In genomic region chr11:83521647-83522596, GRCh38 we compare ENCODE assay signal across 10 cellular contexts.
DNase-seq lines count a peak whose midpoint lies in the region; ATAC-seq and TF ChIP-seq lines count a peak whose summit lies in the region.
"Had no signal": no experiment of that assay in that cellular context is flagged by ENCODE, and none has a peak within 500 bp of the region (broad histone marks: within the 10 kb centered on the region; RNA-seq: fewer than 3 reads in every experiment).

No MANE protein-coding gene starts in this region.

- H3K27ac ChIP-seq in liver (ENCODE audit: low read depth in 1 of 2, low read length in 2 of 2) = no peak overlapping the region

- H3K9me3 Mint-ChIP-seq in activated naive CD8-positive, alpha-beta T cell treated with anti-CD3 and anti-CD28 coated beads, Interleukin-2, amount 50 U/mL, for 24 hours = peaks cover 12% of the 10 kb centered on the region
- peaks cover 0 to 2% of the 10 kb centered on the region in 2 donors for H3K9me3 Mint-ChIP-seq in effector memory CD8-positive, alpha-beta T cell

- H3K36me3 ChIP-seq in liver (ENCODE audit: control insufficient read depth in 4 of 4, insufficient read depth in 3 of 4, low read depth in 1 of 4, low read length in 3 of 4) (no peaks in the 10 kb centered on the region), mucosa of descending colon (ENCODE audit: low read depth) (no peaks in the 10 kb centered on the region)

- no peaks in the 10 kb centered on the region for H3K4me1 Mint-ChIP-seq in activated naive CD8-positive, alpha-beta T cell treated with anti-CD3 and anti-CD28 coated beads, Interleukin-2, amount 50 U/mL, for 24 hours
- no peaks in the 10 kb centered on the region for H3K4me1 Mint-ChIP-seq in effector memory CD8-positive, alpha-beta T cell (ENCODE audit: low read depth in 2 of 2)
- H3K4me1 Mint-ChIP-seq: activated T-helper 17 cell treated with anti-CD3 and anti-CD28 coated beads, Interleukin-2, amount 50 U/mL, for 72 hours had no signal

- peaks cover 0 to 10% (median 0%) of the 10 kb centered on the region in 4 donors for H3K4me1 ChIP-seq in liver (ENCODE audit: control insufficient read depth in 4 of 4, insufficient read depth in 4 of 4, low read length in 3 of 4)
- H3K4me1 ChIP-seq in mucosa of descending colon (ENCODE audit: low read depth) = no peaks in the 10 kb centered on the region

- H3K27me3 Mint-ChIP-seq in activated naive CD8-positive, alpha-beta T cell treated with anti-CD3 and anti-CD28 coated beads, Interleukin-2, amount 50 U/mL, for 24 hours = no peaks in the 10 kb centered on the region
- no peaks in the 10 kb centered on the region for H3K27me3 Mint-ChIP-seq in effector memory CD8-positive, alpha-beta T cell

- H3K27ac Mint-ChIP-seq in activated naive CD8-positive, alpha-beta T cell treated with anti-CD3 and anti-CD28 coated beads, Interleukin-2, amount 50 U/mL, for 24 hours = no peak overlapping the region
- no peak overlapping the region for H3K27ac Mint-ChIP-seq in effector memory CD8-positive, alpha-beta T cell
- H3K27ac Mint-ChIP-seq: activated T-helper 17 cell treated with anti-CD3 and anti-CD28 coated beads, Interleukin-2, amount 50 U/mL, for 72 hours had no signal

- TF ChIP-seq CTCF in liver (IDR thresholded peaks at IDR 0.05; ENCODE audit: low read depth, low read length, missing input control) (no peak), mucosa of descending colon (IDR thresholded peaks at IDR 0.05) (no peak)

- peak; percentile 25 to 65 for TF ChIP-seq RAD21 in liver (IDR thresholded peaks at IDR 0.05)

- intact Hi-C loops in mucosa of descending colon (cut with DNase I, micrococcal nuclease) = no loop called here

- WGBS in liver = 82% methylated on average over 8 of the region's 8 CpGs

- H3K4me3 Mint-ChIP-seq in activated naive CD8-positive, alpha-beta T cell treated with anti-CD3 and anti-CD28 coated beads, Interleukin-2, amount 50 U/mL, for 24 hours = no peak overlapping the region
- H3K4me3 Mint-ChIP-seq in effector memory CD8-positive, alpha-beta T cell = no peak overlapping the region
- H3K4me3 Mint-ChIP-seq: activated T-helper 17 cell treated with anti-CD3 and anti-CD28 coated beads, Interleukin-2, amount 50 U/mL, for 72 hours had no signal

- H3K4me3 ChIP-seq in liver (ENCODE audit: low read depth in 1 of 3, low read length in 3 of 3) = no peak overlapping the region
- H3K4me3 ChIP-seq in mucosa of descending colon = no peak overlapping the region

- H3K27me3 ChIP-seq in liver (ENCODE audit: control insufficient read depth in 4 of 4, insufficient read depth in 4 of 4, low read length in 3 of 4) = no peaks in the 10 kb centered on the region

- H3K9me3 ChIP-seq in liver (ENCODE audit: control insufficient read depth in 4 of 4, low read length in 3 of 4) (peaks cover 0 to 2% (median 0%) of the 10 kb centered on the region in 4 donors), mucosa of descending colon (no peaks in the 10 kb centered on the region)

- peak; percentile 39 for DNase-seq in EH (ENCODE audit: low read depth)
- peak; percentile 11 for DNase-seq in Kasumi-1 (lab: John Stamatoyannopoulos, UW)
- peak; percentile 31 for DNase-seq in SW480 (ENCODE audit: low spot score)
- DNase-seq in activated naive CD4-positive, alpha-beta T cell (lab: John Stamatoyannopoulos, UW) = no peak
- no peak for DNase-seq in activated naive CD8-positive, alpha-beta T cell treated with anti-CD3 and anti-CD28 coated beads, Interleukin-2, amount 50 U/mL, for 24 hours
- DNase-seq in mucosa of descending colon = no peak
- DNase-seq in effector memory CD8-positive, alpha-beta T cell = no peak
- DNase-seq: NCI-H2227 treated with DMSO at 0.1 percent for 48 hours had no signal

- ATAC-seq in activated naive CD8-positive, alpha-beta T cell treated with anti-CD3 and anti-CD28 coated beads, Interleukin-2, amount 50 U/mL, for 24 hours = no peak
- ATAC-seq in mucosa of descending colon = no peak
- ATAC-seq in effector memory CD8-positive, alpha-beta T cell (replicated peaks) = no peak
- ATAC-seq: activated T-helper 17 cell treated with anti-CD3 and anti-CD28 coated beads, Interleukin-2, amount 50 U/mL, for 72 hours had no signal

- H3K9ac ChIP-seq in liver (ENCODE audit: low read depth in 1 of 2, low read length in 2 of 2) = no peak overlapping the region

- H3K36me3 Mint-ChIP-seq in activated naive CD8-positive, alpha-beta T cell treated with anti-CD3 and anti-CD28 coated beads, Interleukin-2, amount 50 U/mL, for 24 hours (ENCODE audit: low read depth) = no peaks in the 10 kb centered on the region
- no peaks in the 10 kb centered on the region for H3K36me3 Mint-ChIP-seq in effector memory CD8-positive, alpha-beta T cell (ENCODE audit: insufficient read depth)

TF ChIP-seq in liver, 16 proteins besides CTCF, POLR2A, EP300 and RAD21:
- no peak for TF ChIP-seq SP1 (IDR thresholded peaks at IDR 0.05)
- TF ChIP-seq MAX (IDR thresholded peaks at IDR 0.05) = no peak
- TF ChIP-seq ATF3 (IDR thresholded peaks at IDR 0.05) = no peak
- TF ChIP-seq TAF1 (conservative IDR thresholded peaks at IDR 0.05) = no peak

Comparison
In these comparisons a context has a peak if more than half of its experiments do, and no peak if none do; other contexts are left out.
1. DNase-seq: peak in EH (single experiment), Kasumi-1 (2 of 2) and SW480 (single experiment); none in activated naive CD4-positive, alpha-beta T cell (0 of 4), activated naive CD8-positive, alpha-beta T cell treated with anti-CD3 and anti-CD28 coated beads, Interleukin-2, amount 50 U/mL, for 24 hours (single experiment), mucosa of descending colon (0 of 3) and effector memory CD8-positive, alpha-beta T cell (0 of 3).